In genomic region chr6:21263531-21264287, GRCh38 we compare ENCODE assay signal across 9 cellular contexts.
DNase-seq lines count a peak whose midpoint lies in the region; ATAC-seq and TF ChIP-seq lines count a peak whose summit lies in the region.
"Had no signal": no experiment of that assay in that cellular context is flagged by ENCODE, and none has a peak within 500 bp of the region (broad histone marks: within the 10 kb centered on the region; RNA-seq: fewer than 3 reads in every experiment).

No MANE protein-coding gene starts in this region.

- TF ChIP-seq CTCF in coronary artery (IDR thresholded peaks at IDR 0.05), result no peak
- no peak for TF ChIP-seq CTCF in lower leg skin (IDR thresholded peaks at IDR 0.05)

- no peak overlapping the region for H3K4me3 Mint-ChIP-seq in T-helper 1 cell treated with Interleukin-12 subunit alpha and Interleukin-12 subunit beta and Interleukin-4 antibody, amounts not matched to agents 30 μg/mL and 1 μg/mL, for 36 hours

- peaks cover 15% of the 10 kb centered on the region for H3K4me1 Mint-ChIP-seq in T-helper 1 cell treated with Interleukin-12 subunit alpha and Interleukin-12 subunit beta and Interleukin-4 antibody, amounts not matched to agents 30 μg/mL and 1 μg/mL, for 36 hours (ENCODE audit: low read depth)

- WGBS in lower leg skin, 2 donors, result 88% methylated on average over 18 of the region's 18 CpGs

- intact Hi-C loops in lower leg skin (cut with DNase I; ENCODE audit: low total_unique reads), result no loop called here

- TF ChIP-seq POLR2A in lower leg skin (IDR thresholded peaks at IDR 0.05), result no peak

- no peak overlapping the region for H3K27ac ChIP-seq in coronary artery
- H3K27ac ChIP-seq: 22Rv1 had no signal

- ATAC-seq in HG03469 (IDR thresholded peaks at IDR 0.05; ENCODE audit: unreplicated experiment) (peak; percentile 50), GM21367 (IDR thresholded peaks at IDR 0.05; ENCODE audit: unreplicated experiment) (no peak)

- peak overlapping the region; percentile 22 for H3K27ac Mint-ChIP-seq in T-helper 1 cell treated with Interleukin-12 subunit alpha and Interleukin-12 subunit beta and Interleukin-4 antibody, amounts not matched to agents 30 μg/mL and 1 μg/mL, for 36 hours

- no peaks in the 10 kb centered on the region for H3K36me3 Mint-ChIP-seq in T-helper 1 cell treated with Interleukin-12 subunit alpha and Interleukin-12 subunit beta and Interleukin-4 antibody, amounts not matched to agents 30 μg/mL and 1 μg/mL, for 36 hours (ENCODE audit: low read depth)

- peak; percentile 69 for DNase-seq in NCI-H1105 (lab: John Stamatoyannopoulos, UW)
- no peak for DNase-seq in NCI-H1105 treated with DMSO at 0.1 percent for 48 hours (lab: John Stamatoyannopoulos, UW)
- DNase-seq in renal cortical epithelial cell (ENCODE audit: low read depth), result peak; percentile 60
- no peak for DNase-seq in coronary artery (ENCODE audit: low spot score)
- DNase-seq in lower leg skin (ENCODE audit: low spot score in 2 of 2), result no peak

- H3K4me3 ChIP-seq in coronary artery (no peak overlapping the region), lower leg skin (ENCODE audit: low read depth, poor library complexity, severe bottlenecking) (no peak overlapping the region)

- no peaks in the 10 kb centered on the region for H3K27me3 Mint-ChIP-seq in T-helper 1 cell treated with Interleukin-12 subunit alpha and Interleukin-12 subunit beta and Interleukin-4 antibody, amounts not matched to agents 30 μg/mL and 1 μg/mL, for 36 hours (ENCODE audit: low read depth)

- H3K9me3 Mint-ChIP-seq in T-helper 1 cell treated with Interleukin-12 subunit alpha and Interleukin-12 subunit beta and Interleukin-4 antibody, amounts not matched to agents 30 μg/mL and 1 μg/mL, for 36 hours, result peaks cover 4% of the 10 kb centered on the region

Comparison
In these comparisons a context has a peak if more than half of its experiments do, and no peak if none do; other contexts are left out.
1. DNase-seq: peak in NCI-H1105 (single experiment) and renal cortical epithelial cell (single experiment); none in NCI-H1105 treated with DMSO at 0.1 percent for 48 hours (single experiment), coronary artery (single experiment) and lower leg skin (0 of 2).